Comparison of ENCODE assay signal across 14 cellular contexts in genomic region chr2:224428787-224429440, GRCh38. TPM values are rescaled to one million over a fixed set of nuclear protein-coding genes. Genes with fewer than 3 reads are reported as not detected.
DNase-seq lines count a peak whose midpoint lies in the region; ATAC-seq and TF ChIP-seq lines count a peak whose summit lies in the region.
"Had no signal": no experiment of that assay in that cellular context is flagged by ENCODE, and none has a peak within 500 bp of the region (broad histone marks: within the 10 kb centered on the region; RNA-seq: fewer than 3 reads in every experiment).

No MANE protein-coding gene starts in this region.

- POLR2A ChIA-PET in T-cell (lab: Charles Lee): no interaction called here

- no peak overlapping the region for H3K27ac Mint-ChIP-seq in T-cell
- H3K27ac Mint-ChIP-seq: B cell; CD4-positive, alpha-beta memory T cell; GM23338 had no signal

- no peaks in the 10 kb centered on the region for H4K20me1 ChIP-seq in Loucy (ENCODE audit: insufficient read depth, low read length, poor library complexity, severe bottlenecking)

- no peaks in the 10 kb centered on the region for H3K27me3 ChIP-seq in Loucy (ENCODE audit: insufficient read depth, low read length, poor library complexity, severe bottlenecking)
- no peaks in the 10 kb centered on the region for H3K27me3 ChIP-seq in foreskin keratinocyte
- H3K27me3 ChIP-seq in parathyroid adenoma (ENCODE audit: control insufficient read depth, insufficient read depth, low read length): no peaks in the 10 kb centered on the region

- no peak for DNase-seq in foreskin keratinocyte
- DNase-seq in C1 segment of cervical spinal cord (lab: John Stamatoyannopoulos, UW): no peak
- no peak for DNase-seq in HuH-7 (ENCODE audit: low spot score)
- no peak for DNase-seq in T-cell
- no peak for DNase-seq in amniotic stem cell (lab: John Stamatoyannopoulos, UW)
- DNase-seq: CD4-positive, alpha-beta memory T cell; DMS79; H7 had no signal

- H2AFZ ChIP-seq in Loucy (ENCODE audit: low read length): no peak overlapping the region
- peak overlapping the region; percentile 19 for H2AFZ ChIP-seq in parathyroid adenoma
- H2AFZ ChIP-seq: GM23338 had no signal

- TF ChIP-seq CTCF in Loucy (conservative IDR thresholded peaks at IDR 0.05; ENCODE audit: low read length) (0 out of 2 replicates have a peak, but pooled peaks have one; percentile 14), foreskin keratinocyte (conservative IDR thresholded peaks at IDR 0.05) (no peak), parathyroid adenoma (IDR thresholded peaks at IDR 0.05) (no peak)

- H3K4me3 ChIP-seq in Loucy (ENCODE audit: low read length, poor library complexity, severe bottlenecking): peak overlapping the region; percentile 11
- no peak overlapping the region for H3K4me3 ChIP-seq in parathyroid adenoma (ENCODE audit: low read depth, low read length)
- H3K4me3 ChIP-seq: GM23338 had no signal

- H3K79me2 ChIP-seq in Loucy (ENCODE audit: insufficient read depth, low read length): no peaks in the 10 kb centered on the region
- H3K79me2 ChIP-seq in parathyroid adenoma: no peaks in the 10 kb centered on the region

- H3K9ac ChIP-seq in Loucy (ENCODE audit: low read depth, low read length, poor library complexity, severe bottlenecking) (no peak overlapping the region), parathyroid adenoma (no peak overlapping the region)

- no peak overlapping the region for H3K4me3 Mint-ChIP-seq in T-cell
- H3K4me3 Mint-ChIP-seq: B cell; CD4-positive, alpha-beta memory T cell; GM23338 had no signal

- no peaks in the 10 kb centered on the region for H3K9me2 ChIP-seq in Loucy (replicated peaks; ENCODE audit: low read depth, low read length)

- H3K36me3 Mint-ChIP-seq in T-cell: no peaks in the 10 kb centered on the region
- H3K36me3 Mint-ChIP-seq: CD4-positive, alpha-beta memory T cell had no signal

- no peaks in the 10 kb centered on the region for H3K4me1 Mint-ChIP-seq in T-cell

- peak; percentile 44 for ATAC-seq in foreskin keratinocyte
- no peak for ATAC-seq in T-cell (replicated peaks in 1 of 4)
- ATAC-seq: GM23338 had no signal

- H3K4me2 ChIP-seq in Loucy (ENCODE audit: low read depth, low read length, poor library complexity, severe bottlenecking) (peak overlapping the region; percentile 48), parathyroid adenoma (ENCODE audit: low read length) (no peak overlapping the region)
- H3K4me2 ChIP-seq: GM23338 had no signal

- peaks cover 2 to 7% (median 6%) of the 10 kb centered on the region in 3 donors for H3K9me3 Mint-ChIP-seq in T-cell

- H3K27ac ChIP-seq in foreskin keratinocyte (no peak overlapping the region), parathyroid adenoma (no peak overlapping the region)
- H3K27ac ChIP-seq: C4-2B had no signal

- H3K4me1 ChIP-seq in Loucy (ENCODE audit: insufficient read depth, low read length, poor library complexity, severe bottlenecking) (peaks cover 19% of the 10 kb centered on the region), foreskin keratinocyte (no peaks in the 10 kb centered on the region), parathyroid adenoma (no peaks in the 10 kb centered on the region)

- H3F3A ChIP-seq in Loucy (ENCODE audit: low read depth): no peaks in the 10 kb centered on the region

- peaks cover 4 to 9% of the 10 kb centered on the region in 2 donors for H3K27me3 Mint-ChIP-seq in T-cell

- no peaks in the 10 kb centered on the region for H3K36me3 ChIP-seq in Loucy (ENCODE audit: insufficient read depth, low read length)
- no peaks in the 10 kb centered on the region for H3K36me3 ChIP-seq in parathyroid adenoma (ENCODE audit: control insufficient read depth, insufficient read depth, low read length)

- CTCF ChIA-PET in T-cell (lab: Charles Lee): interaction anchor here in 1 of 2 donors (0.6 kb wide), 1 partner anchor 435 kb away, joined by 4 read pairs; no protein-coding TSS in a partner anchor

- no peaks in the 10 kb centered on the region; the same call in 1 of the 2 replicates for H3K9me3 ChIP-seq in Loucy (ENCODE audit: insufficient read depth, low read depth, low read length)
- H3K9me3 ChIP-seq in parathyroid adenoma (ENCODE audit: control insufficient read depth, low read length): no peaks in the 10 kb centered on the region

RNA-seq across cellular contexts. Expression of gene FAM124B, which starts 27.0 kb away (rescaled TPM):
- total RNA-seq in foreskin keratinocyte (not detected in 2 replicates), T-cell (1 to 10 TPM in 2 of 5 donors, under 1 TPM in 2, not detected in 1; 0.20 to 1.2 (median 0.76) TPM)
- not detected in 2 replicates for polyA plus RNA-seq in foreskin keratinocyte
- total RNA-seq: HT-29 had no signal
